Comparison of ENCODE assay signal across 15 cellular contexts in the genomic region with DNA sequence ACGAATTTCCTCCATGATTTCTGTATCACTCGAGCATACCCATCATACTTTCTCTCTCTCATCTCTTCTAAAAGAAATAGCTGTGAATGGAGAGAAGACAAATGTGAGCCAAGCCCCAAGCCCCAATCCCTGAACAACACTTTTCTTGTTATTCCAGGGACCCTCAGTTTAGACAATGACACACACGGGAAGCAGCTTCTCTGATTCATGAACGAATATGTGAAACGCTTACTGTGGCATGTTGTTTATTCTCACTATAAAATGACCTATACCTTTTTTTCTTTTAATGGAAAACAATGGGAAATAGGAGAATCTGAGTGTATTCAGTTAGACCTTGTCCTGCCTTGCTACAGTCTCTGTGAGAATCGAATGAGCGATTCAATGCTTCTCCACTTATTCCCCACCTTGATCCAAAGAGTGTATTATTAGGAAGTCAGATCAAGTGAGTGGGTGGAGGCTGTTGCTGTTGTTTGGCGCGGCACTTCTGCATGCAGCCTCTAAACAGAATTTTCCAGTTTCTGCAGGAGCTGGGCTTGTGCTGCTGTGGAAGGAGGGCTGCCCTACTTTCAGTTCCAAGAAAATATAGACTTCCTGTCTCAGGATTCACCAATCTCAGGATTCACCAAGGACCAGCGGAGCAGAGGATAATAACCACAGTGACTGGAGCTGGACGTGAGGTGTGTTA. TPM values are rescaled to one million over a fixed set of nuclear protein-coding genes. Genes with fewer than 3 reads are reported as not detected.
DNase-seq lines count a peak whose midpoint lies in the region; ATAC-seq, FAIRE-seq and TF ChIP-seq lines count a peak whose summit lies in the region.
"Had no signal": no experiment of that assay in that cellular context is flagged by ENCODE, and none has a peak within 500 bp of the region (broad histone marks: within the 10 kb centered on the region; RNA-seq: fewer than 3 reads in every experiment).

No MANE protein-coding gene starts in this region.

- H3K9me1 ChIP-seq in keratinocyte (ENCODE audit: control insufficient read depth, extremely low read depth, insufficient read depth, low read length), result no peaks in the 10 kb centered on the region

- CTCF ChIA-PET in A673 (lab: Charles Lee), result interaction anchor here (1.0 to 1.2 kb wide), 2 partner anchors 319 to 354 kb away, joined by 6 to 7 read pairs; no protein-coding TSS in a partner anchor

- peaks cover 29% of the 10 kb centered on the region for H3K36me3 Mint-ChIP-seq in astrocyte (ENCODE audit: low read depth, unreplicated experiment)

- H3K4me3 ChIP-seq in GM23248 (no peak overlapping the region), astrocyte (ENCODE audit: insufficient read depth, low read depth, low read length) (peak overlapping the region; percentile 26), keratinocyte (ENCODE audit: control insufficient read depth in 2 of 3, extremely low read depth in 1 of 3, insufficient read depth in 2 of 3, low read depth in 1 of 3, low read length in 3 of 3) (no peak overlapping the region), stomach (no peak overlapping the region), lower leg skin (ENCODE audit: low read depth, poor library complexity, severe bottlenecking) (no peak overlapping the region), A673 (ENCODE audit: low read depth, low read length, poor library complexity, severe bottlenecking) (no peak overlapping the region)
- H3K4me3 ChIP-seq: SK-N-MC had no signal

- H3K4me2 ChIP-seq in GM23248 (ENCODE audit: unreplicated experiment) (peak overlapping the region; percentile 30), astrocyte (ENCODE audit: low read length) (peak overlapping the region; percentile 71), keratinocyte (ENCODE audit: control insufficient read depth, extremely low read depth, insufficient read depth, low read depth, low read length) (no peak overlapping the region)

- peaks cover 49% of the 10 kb centered on the region for H3K4me1 ChIP-seq in GM23248 (ENCODE audit: insufficient read depth)
- H3K4me1 ChIP-seq in astrocyte (ENCODE audit: insufficient read depth, low read length), result peaks cover 36% of the 10 kb centered on the region
- H3K4me1 ChIP-seq in keratinocyte (ENCODE audit: control insufficient read depth, extremely low read depth, insufficient read depth, low read length), result peaks cover 53% of the 10 kb centered on the region
- H3K4me1 ChIP-seq in stomach, result peaks cover 24 to 37% (median 32%) of the 10 kb centered on the region in 4 donors
- H3K4me1 ChIP-seq in A673 (ENCODE audit: insufficient read depth, low read length, poor library complexity, severe bottlenecking), result no peaks in the 10 kb centered on the region

- H2AFZ ChIP-seq in GM23248 (no peak overlapping the region), astrocyte (ENCODE audit: low read depth, low read length) (no peak overlapping the region), keratinocyte (ENCODE audit: control insufficient read depth, low read length) (no peak overlapping the region)

- H3K9me3 Mint-ChIP-seq in astrocyte (ENCODE audit: unreplicated experiment), result peaks cover 2% of the 10 kb centered on the region
- H3K9me3 Mint-ChIP-seq: activated naive CD4-positive, alpha-beta T cell treated with anti-CD3 and anti-CD28 coated beads for 36 hours had no signal

- H3F3A ChIP-seq in GM23248 (ENCODE audit: insufficient read depth), result peaks cover 86% of the 10 kb centered on the region

- H4K20me1 ChIP-seq in GM23248 (ENCODE audit: insufficient read depth) (no peaks in the 10 kb centered on the region), astrocyte (ENCODE audit: insufficient read depth, low read length) (no peaks in the 10 kb centered on the region), keratinocyte (ENCODE audit: control insufficient read depth, extremely low read depth, insufficient read depth, low read length) (no peaks in the 10 kb centered on the region)

- H3K27ac Mint-ChIP-seq in astrocyte (ENCODE audit: unreplicated experiment), result peak overlapping the region; percentile 27
- H3K27ac Mint-ChIP-seq: activated naive CD4-positive, alpha-beta T cell treated with anti-CD3 and anti-CD28 coated beads for 36 hours had no signal

- H3K79me2 ChIP-seq in GM23248 (ENCODE audit: insufficient read depth), result no peaks in the 10 kb centered on the region
- H3K79me2 ChIP-seq in astrocyte (ENCODE audit: insufficient read depth, low read length), result no peaks in the 10 kb centered on the region
- H3K79me2 ChIP-seq in keratinocyte (ENCODE audit: control insufficient read depth, insufficient read depth, low read length), result no peaks in the 10 kb centered on the region

- in situ Hi-C loops in GM23248 (cut with MboI), result no loop called here

- dilution Hi-C loops in keratinocyte (cut with MboI; ENCODE audit: extremely low pct_ligation_motif_present, low sequenced_read_pairs), result no loop called here

- POLR2A ChIA-PET in A673 (lab: Charles Lee; ENCODE audit: low non-redundant PET), result no interaction called here

- DNase-seq in GM23248 (peak; percentile 10), astrocyte (ENCODE audit: low read depth) (no peak), keratinocyte (ENCODE audit: low read depth, low spot score) (no peak), stomach (no peak), lower leg skin (ENCODE audit: low spot score in 2 of 2) (no peak), A673 (ENCODE audit: low spot score) (no peak)
- DNase-seq: effector CD8-positive, alpha-beta T cell; NCI-H1930 had no signal

- no peak for TF ChIP-seq CTCF in astrocyte (IDR thresholded peaks at IDR 0.05; ENCODE audit: insufficient read depth, low read depth, low read length)
- TF ChIP-seq CTCF in keratinocyte (optimal IDR thresholded peaks at IDR 0.05 in 1 of 3, IDR thresholded peaks at IDR 0.05 in 1 of 3, conservative IDR thresholded peaks at IDR 0.05 in 1 of 3; ENCODE audit: extremely low read depth in 1 of 3, insufficient read depth in 2 of 3, low read length in 3 of 3), result no peak
- no peak for TF ChIP-seq CTCF in stomach (IDR thresholded peaks at IDR 0.05)
- TF ChIP-seq CTCF in lower leg skin (IDR thresholded peaks at IDR 0.05), result no peak
- TF ChIP-seq CTCF in A673 (conservative IDR thresholded peaks at IDR 0.05; ENCODE audit: low read depth, low read length), result no peak

- no TSS peak for BruUV-seq in A673 (replicated peaks; lab: Mats Ljungman, UMichigan)

- H3K9me2 ChIP-seq in GM23248 (ENCODE audit: insufficient read depth), result no peaks in the 10 kb centered on the region

- peaks cover 24% of the 10 kb centered on the region for H3K4me1 Mint-ChIP-seq in astrocyte (ENCODE audit: low read depth, unreplicated experiment)

- peak overlapping the region; percentile 92 for H3K27ac ChIP-seq in GM23248
- peak overlapping the region; percentile 78 for H3K27ac ChIP-seq in astrocyte (ENCODE audit: low read depth, low read length)
- peak overlapping the region; percentile 69 for H3K27ac ChIP-seq in keratinocyte (ENCODE audit: control insufficient read depth, insufficient read depth, low read length)
- peak overlapping the region in 4 of 5 donors; percentile 11 to 72 (median 60) for H3K27ac ChIP-seq in stomach
- H3K27ac ChIP-seq in A673 (ENCODE audit: low read depth, low read length, poor library complexity, severe bottlenecking), result no peak overlapping the region
- H3K27ac ChIP-seq: SK-N-MC had no signal

- peaks cover 20% of the 10 kb centered on the region for H3K36me3 ChIP-seq in GM23248 (ENCODE audit: low read depth)
- H3K36me3 ChIP-seq in astrocyte (ENCODE audit: insufficient read depth, low read length), result peaks cover 26% of the 10 kb centered on the region
- peaks cover 26 to 55% of the 10 kb centered on the region in 2 experiments for H3K36me3 ChIP-seq in keratinocyte (ENCODE audit: control insufficient read depth in 2 of 2, extremely low read depth in 1 of 2, insufficient read depth in 2 of 2, low read length in 2 of 2)
- peaks cover 0 to 62% (median 51%) of the 10 kb centered on the region in 4 donors for H3K36me3 ChIP-seq in stomach
- H3K36me3 ChIP-seq in A673 (ENCODE audit: insufficient read depth, low read length, poor library complexity, severe bottlenecking), result no peaks in the 10 kb centered on the region

- no peak overlapping the region for H3K4me3 Mint-ChIP-seq in astrocyte (ENCODE audit: unreplicated experiment)
- H3K4me3 Mint-ChIP-seq: activated naive CD4-positive, alpha-beta T cell treated with anti-CD3 and anti-CD28 coated beads for 36 hours; nephron progenitor cell had no signal

- H3K27me3 ChIP-seq in GM23248 (replicated peaks; ENCODE audit: insufficient read depth) (no peaks in the 10 kb centered on the region), astrocyte (ENCODE audit: insufficient read depth, low read length) (no peaks in the 10 kb centered on the region), keratinocyte (ENCODE audit: control insufficient read depth, extremely low read depth, insufficient read depth, low read length) (no peaks in the 10 kb centered on the region), stomach (no peaks in the 10 kb centered on the region), A673 (replicated peaks; ENCODE audit: insufficient read depth, low read depth, low read length, poor library complexity) (no peaks in the 10 kb centered on the region)

- no peaks in the 10 kb centered on the region for H3K27me3 Mint-ChIP-seq in astrocyte (ENCODE audit: low read depth, unreplicated experiment)

- intact Hi-C loops in stomach (cut with DNase I; ENCODE audit: low total_unique reads), result no loop called here
- intact Hi-C loops in lower leg skin (cut with DNase I; ENCODE audit: low total_unique reads), result no loop called here
- intact Hi-C loops in A673 (cut with micrococcal nuclease; ENCODE audit: unreplicated experiment), result no loop called here

- FAIRE-seq in astrocyte (lab: Jason Lieb, UNC), result no peak
- no peak for FAIRE-seq in keratinocyte (lab: Jason Lieb, UNC)

- no peak for TF ChIP-seq EP300 in stomach (IDR thresholded peaks at IDR 0.05)

- H3K9me3 ChIP-seq in GM23248 (ENCODE audit: low read depth) (no peaks in the 10 kb centered on the region), astrocyte (ENCODE audit: insufficient read depth, low read depth, low read length) (no peaks in the 10 kb centered on the region), keratinocyte (ENCODE audit: control insufficient read depth, low read depth, low read length) (no peaks in the 10 kb centered on the region), stomach (no peaks in the 10 kb centered on the region), A673 (ENCODE audit: low read depth, low read length, poor library complexity, severe bottlenecking) (no peaks in the 10 kb centered on the region)

- ATAC-seq in HG02840 (IDR thresholded peaks at IDR 0.05; ENCODE audit: low FRiP score, unreplicated experiment) (no peak), GM21390 (IDR thresholded peaks at IDR 0.05; ENCODE audit: unreplicated experiment) (no peak)

- TF ChIP-seq POLR2A in stomach (IDR thresholded peaks at IDR 0.05), result no peak
- no peak for TF ChIP-seq POLR2A in lower leg skin (IDR thresholded peaks at IDR 0.05)

- 74 to 76% methylated on average over 11 of the region's 11 CpGs for WGBS in GM23248 (ENCODE audit: low coverage in 1 of 2, low lambda C conversion rate in 2 of 2, missing lambda C conversion rate in 2 of 2), 2 experiments
- 79 to 87% (median 85%) methylated on average over 11 of the region's 11 CpGs for WGBS in stomach, 5 donors
- WGBS in lower leg skin, 2 donors, result 58 to 62% methylated on average over 11 of the region's 11 CpGs

- H3K9ac ChIP-seq in GM23248 (peak overlapping the region; percentile 16; the same call in 1 of the 2 replicates), astrocyte (ENCODE audit: low read length) (peak overlapping the region; percentile 67), keratinocyte (ENCODE audit: control insufficient read depth, extremely low read depth, insufficient read depth, low read length) (peak overlapping the region; percentile 20)

RNA-seq across cellular contexts. Expression of gene LDHAL6B, which starts 32.3 kb away (rescaled TPM):
- total RNA-seq in GM23248 (2014; rRNA removed; shearing (Covaris generic)), result not detected in 2 replicates
- 0.10 and 0.25 TPM in 2 replicates for polyA plus RNA-seq in GM23248 (2016; fragmentation: Nextera tagmentation; extraction: Ambion mirVana)
- not detected in 2 replicates for total RNA-seq in astrocyte
- not detected in 3 replicates for polyA plus RNA-seq in keratinocyte
- not detected for polyA plus RNA-seq in keratinocyte (2011; ENCODE audit: low read depth)
- not detected in 2 replicates for polyA plus RNA-seq in keratinocyte (2011; cell fraction: cytosol; rRNA removed)
- not detected in 2 replicates for polyA plus RNA-seq in keratinocyte (2011; cell fraction: nucleus; rRNA removed)
- 0.68 TPM in 1 of 2 replicates, not detected in the other for polyA plus RNA-seq in keratinocyte (2012; ENCODE audit: low replicate concordance)
- polyA minus RNA-seq in keratinocyte, result not detected in 3 replicates
- polyA minus RNA-seq in keratinocyte (2011; cell fraction: cytosol; rRNA and poly(A)+ RNA removed), result not detected
- not detected in 2 replicates for polyA minus RNA-seq in keratinocyte (2011; cell fraction: nucleus; rRNA and poly(A)+ RNA removed)
- total RNA-seq in stomach, result not detected
- not detected for polyA plus RNA-seq in stomach
- total RNA-seq in lower leg skin, result not detected
- total RNA-seq in A673 (2021), result not detected in 2 replicates
- total RNA-seq: activated naive CD4-positive, alpha-beta T cell treated with anti-CD3 and anti-CD28 coated beads for 36 hours; H7; left lobe of liver had no signal

Comparison
In these comparisons a context has a peak if more than half of its experiments do, and no peak if none do; other contexts are left out.
1. H3K9ac ChIP-seq: peak in every context shown above with its lines; median percentile 67 in astrocyte; 20 in keratinocyte; 16 in GM23248.